ENCODE assay signal across 1 cellular context in genomic region chr14:74591394-74591793, GRCh38.
TF ChIP-seq lines count a peak whose summit lies in the region.

No MANE protein-coding gene starts in this region.

TF ChIP-seq in GM23338, 12 proteins besides CTCF, POLR2A, EP300 and RAD21:
- TF ChIP-seq JUNB (IDR thresholded peaks at IDR 0.05; ENCODE audit: unreplicated experiment), result no peak
